ENCODE assay signal across 9 cellular contexts in genomic region chr13:33728271-33729037, GRCh38.
DNase-seq lines count a peak whose midpoint lies in the region; ATAC-seq and TF ChIP-seq lines count a peak whose summit lies in the region.
"Had no signal": no experiment of that assay in that cellular context is flagged by ENCODE, and none has a peak within 500 bp of the region (broad histone marks: within the 10 kb centered on the region; RNA-seq: fewer than 3 reads in every experiment).

No MANE protein-coding gene starts in this region.

- POLR2A ChIA-PET in activated B cell treated with CpG ODN at 0.5 μM for 24 hours (lab: Charles Lee) = interaction anchor here (0.5 to 1.1 kb wide), 2 partner anchors 186 to 487 kb away, joined by 7 to 8 read pairs; no protein-coding TSS in a partner anchor
- POLR2A ChIA-PET in activated CD8-positive, alpha-beta T cell treated with anti-CD3 and anti-CD28 coated beads, Interleukin-2, amount 10 ng/mL, durations not matched to agents 7 days and 5 days (lab: Charles Lee) = no interaction called here

- H3K27me3 ChIP-seq in neutrophil = no peaks in the 10 kb centered on the region

- no peaks in the 10 kb centered on the region for H3K9me3 Mint-ChIP-seq in activated B cell treated with CpG ODN at 0.5 μM for 24 hours
- H3K9me3 Mint-ChIP-seq in activated CD8-positive, alpha-beta T cell treated with anti-CD3 and anti-CD28 coated beads, Interleukin-2, amount 10 ng/mL, durations not matched to agents 7 days and 5 days (ENCODE audit: insufficient read depth) = no peaks in the 10 kb centered on the region

- H3K9me3 ChIP-seq in neutrophil = no peaks in the 10 kb centered on the region

- H3K36me3 ChIP-seq in neutrophil = no peaks in the 10 kb centered on the region

- peaks cover 38% of the 10 kb centered on the region for H3K4me1 Mint-ChIP-seq in activated B cell treated with CpG ODN at 0.5 μM for 24 hours
- peaks cover 5% of the 10 kb centered on the region for H3K4me1 Mint-ChIP-seq in activated CD8-positive, alpha-beta T cell treated with anti-CD3 and anti-CD28 coated beads, Interleukin-2, amount 10 ng/mL, durations not matched to agents 7 days and 5 days (ENCODE audit: low read depth)

- H3K27ac ChIP-seq in neutrophil = peak overlapping the region; percentile 95

- peak; percentile 76 for ATAC-seq in GM19328 (IDR thresholded peaks at IDR 0.05; ENCODE audit: unreplicated experiment)
- peak; percentile 83 for ATAC-seq in HG03135 (IDR thresholded peaks at IDR 0.05; ENCODE audit: unreplicated experiment)
- ATAC-seq in activated B cell treated with CpG ODN at 0.5 μM for 24 hours (ENCODE audit: low read depth) = peak; percentile 84
- ATAC-seq in activated CD8-positive, alpha-beta T cell treated with anti-CD3 and anti-CD28 coated beads, Interleukin-2, amount 10 ng/mL, durations not matched to agents 7 days and 5 days = no peak

- peaks cover 43 to 51% of the 10 kb centered on the region in 2 experiments for H3K4me1 ChIP-seq in neutrophil (ENCODE audit: control insufficient read depth in 1 of 2, insufficient read depth in 1 of 2, low read depth in 1 of 2, low read length in 1 of 2)

- no peak overlapping the region for H3K4me3 Mint-ChIP-seq in activated B cell treated with CpG ODN at 0.5 μM for 24 hours
- no peak overlapping the region for H3K4me3 Mint-ChIP-seq in activated CD8-positive, alpha-beta T cell treated with anti-CD3 and anti-CD28 coated beads, Interleukin-2, amount 10 ng/mL, durations not matched to agents 7 days and 5 days

- no peaks in the 10 kb centered on the region for H3K36me3 Mint-ChIP-seq in activated B cell treated with CpG ODN at 0.5 μM for 24 hours (ENCODE audit: low read depth)
- no peaks in the 10 kb centered on the region for H3K36me3 Mint-ChIP-seq in activated CD8-positive, alpha-beta T cell treated with anti-CD3 and anti-CD28 coated beads, Interleukin-2, amount 10 ng/mL, durations not matched to agents 7 days and 5 days (ENCODE audit: low read depth)

- TF ChIP-seq CTCF in activated B cell treated with CpG ODN at 0.5 μM for 24 hours (IDR thresholded peaks at IDR 0.05) = no peak
- no peak for TF ChIP-seq CTCF in neutrophil (IDR thresholded peaks at IDR 0.05)

- H3K27ac Mint-ChIP-seq in activated B cell treated with CpG ODN at 0.5 μM for 24 hours = peak overlapping the region; percentile 30
- H3K27ac Mint-ChIP-seq in activated CD8-positive, alpha-beta T cell treated with anti-CD3 and anti-CD28 coated beads, Interleukin-2, amount 10 ng/mL, durations not matched to agents 7 days and 5 days = no peak overlapping the region

- CTCF ChIA-PET in activated B cell treated with CpG ODN at 0.5 μM for 24 hours (lab: Charles Lee) = interaction anchor here (0.8 to 1.8 kb wide), 2 partner anchors 499 to 501 kb away, joined by 4 to 8 read pairs; no protein-coding TSS in a partner anchor
- CTCF ChIA-PET in activated CD8-positive, alpha-beta T cell treated with anti-CD3 and anti-CD28 coated beads, Interleukin-2, amount 10 ng/mL, durations not matched to agents 7 days and 5 days (lab: Charles Lee) = no interaction called here

- intact Hi-C loops in activated B cell treated with CpG ODN at 0.5 μM for 24 hours (cut with micrococcal nuclease) = loop anchor here (1.0 to 2.0 kb wide), 2 partner anchors 50 to 90 kb away; partner anchors contain the start of gene RFC3

- H3K27me3 Mint-ChIP-seq in activated B cell treated with CpG ODN at 0.5 μM for 24 hours = peaks cover 35% of the 10 kb centered on the region
- no peaks in the 10 kb centered on the region for H3K27me3 Mint-ChIP-seq in activated CD8-positive, alpha-beta T cell treated with anti-CD3 and anti-CD28 coated beads, Interleukin-2, amount 10 ng/mL, durations not matched to agents 7 days and 5 days (ENCODE audit: low read depth)

- peak overlapping the region; percentile 8 to 28 for H3K4me3 ChIP-seq in neutrophil (ENCODE audit: low read depth in 1 of 2, low read length in 1 of 2)

- DNase-seq in AML-193 (lab: John Stamatoyannopoulos, UW) = peak; percentile 84 to 88
- DNase-seq in activated B cell treated with CpG ODN at 0.5 μM for 24 hours = no peak
- DNase-seq in NCI-H2227 treated with DMSO at 0.1 percent for 48 hours (lab: John Stamatoyannopoulos, UW) = no peak
- no peak for DNase-seq in T-helper 9 cell
- DNase-seq in activated CD8-positive, alpha-beta T cell treated with anti-CD3 and anti-CD28 coated beads, Interleukin-2, amount 10 ng/mL, durations not matched to agents 7 days and 5 days = no peak
- DNase-seq: DND-41 had no signal

Comparison
In these comparisons a context has a peak if more than half of its experiments do, and no peak if none do; other contexts are left out.
1. DNase-seq: peak in AML-193 (2 of 2); none in activated B cell treated with CpG ODN at 0.5 μM for 24 hours (single experiment), NCI-H2227 treated with DMSO at 0.1 percent for 48 hours (single experiment), T-helper 9 cell (single experiment) and activated CD8-positive, alpha-beta T cell treated with anti-CD3 and anti-CD28 coated beads, Interleukin-2, amount 10 ng/mL, durations not matched to agents 7 days and 5 days (single experiment).